10 cellular contexts compared by ENCODE assay signal in genomic region chr22:42644422-42645340, GRCh38. TPM values are rescaled to one million over a fixed set of nuclear protein-coding genes. Genes with fewer than 3 reads are reported as not detected.
DNase-seq lines count a peak whose midpoint lies in the region; ATAC-seq and TF ChIP-seq lines count a peak whose summit lies in the region.
"Had no signal": no experiment of that assay in that cellular context is flagged by ENCODE, and none has a peak within 500 bp of the region (broad histone marks: within the 10 kb centered on the region; RNA-seq: fewer than 3 reads in every experiment).

No MANE protein-coding gene starts in this region.

- peak in 1 of 2 donors; percentile 16 for TF ChIP-seq RAD21 in liver (IDR thresholded peaks at IDR 0.05)

- POLR2A ChIA-PET in HEK293 (lab: Yijun Ruan, JAX) = interaction anchor here (0.6 to 0.9 kb wide), 2 partner anchors 15 to 159 kb away, joined by 3 to 4 read pairs; no protein-coding TSS in a partner anchor

- ATAC-seq in GM18861 (IDR thresholded peaks at IDR 0.05; ENCODE audit: unreplicated experiment) = no peak

- H3K36me3 ChIP-seq in HEK293 (ENCODE audit: control insufficient read depth in 2 of 2, insufficient read depth in 1 of 2, low read length in 2 of 2) (no peaks in the 10 kb centered on the region; a peak in 1 of 3 replicates), breast epithelium (no peaks in the 10 kb centered on the region), liver (ENCODE audit: control insufficient read depth in 4 of 4, insufficient read depth in 3 of 4, low read depth in 1 of 4, low read length in 3 of 4) (no peaks in the 10 kb centered on the region)

- H3K4me3 ChIP-seq in HEK293 (ENCODE audit: low read depth, low read length) (no peak overlapping the region), breast epithelium (peak overlapping the region; percentile 28 to 63 (median 30)), liver (ENCODE audit: low read depth in 1 of 3, low read length in 3 of 3) (no peak overlapping the region)

- no TSS peak for BruUV-seq in Calu3 (replicated peaks; lab: Mats Ljungman, UMichigan)

- TF ChIP-seq CTCF in HEK293 (tag by site-specific recombination; IDR thresholded peaks at IDR 0.05) (no peak), breast epithelium (IDR thresholded peaks at IDR 0.05) (no peak), liver (IDR thresholded peaks at IDR 0.05; ENCODE audit: low read depth, low read length, missing input control) (no peak), Calu3 (IDR thresholded peaks at IDR 0.05; ENCODE audit: unreplicated experiment) (no peak)

- peaks cover 30% of the 10 kb centered on the region for H3K4me1 Mint-ChIP-seq in Calu3 (ENCODE audit: low read depth, unreplicated experiment)

- H3K9ac ChIP-seq in liver (ENCODE audit: low read depth in 1 of 2, low read length in 2 of 2) = no peak overlapping the region

- no peaks in the 10 kb centered on the region for H3K27me3 Mint-ChIP-seq in Calu3 (ENCODE audit: unreplicated experiment)
- H3K27me3 Mint-ChIP-seq: activated CD4-positive, alpha-beta T cell treated with anti-CD3 and anti-CD28 coated beads, Interleukin-2, amount 10 ng/mL, durations not matched to agents 7 days and 5 days had no signal

- WGBS in liver = 39% methylated on average over 22 of the region's 22 CpGs

- H3K27me3 ChIP-seq in breast epithelium (no peaks in the 10 kb centered on the region), liver (ENCODE audit: control insufficient read depth in 4 of 4, insufficient read depth in 4 of 4, low read length in 3 of 4) (no peaks in the 10 kb centered on the region)

- peaks cover 40% of the 10 kb centered on the region for H3K36me3 Mint-ChIP-seq in Calu3 (ENCODE audit: insufficient read depth, unreplicated experiment)

- TF ChIP-seq POLR2A in breast epithelium (IDR thresholded peaks at IDR 0.05) = no peak

- H3K9me3 ChIP-seq in HEK293 (ENCODE audit: control insufficient read depth, insufficient read depth, low read depth, low read length) (no peaks in the 10 kb centered on the region), breast epithelium (no peaks in the 10 kb centered on the region), liver (ENCODE audit: control insufficient read depth in 4 of 4, low read length in 3 of 4) (no peaks in the 10 kb centered on the region)

- H3K27ac Mint-ChIP-seq in Calu3 (ENCODE audit: unreplicated experiment) = no peak overlapping the region
- H3K27ac Mint-ChIP-seq: activated CD4-positive, alpha-beta T cell treated with anti-CD3 and anti-CD28 coated beads, Interleukin-2, amount 10 ng/mL, durations not matched to agents 7 days and 5 days had no signal

- peak in 1 of 2 donors; percentile 42 for DNase-seq in breast epithelium (ENCODE audit: low spot score in 2 of 2)
- DNase-seq in NCI-H345 treated with DMSO at 0.1 percent for 48 hours (lab: John Stamatoyannopoulos, UW; ENCODE audit: unreplicated experiment) = no peak
- DNase-seq in Calu3 = no peak
- DNase-seq in NCI-H2196 treated with DMSO at 0.1 percent for 48 hours (lab: John Stamatoyannopoulos, UW; ENCODE audit: unreplicated experiment) = no peak
- DNase-seq: activated CD4-positive, alpha-beta T cell treated with anti-CD3 and anti-CD28 coated beads, Interleukin-2, amount 10 ng/mL, durations not matched to agents 7 days and 5 days; stimulated activated naive CD4-positive, alpha-beta T cell treated with Interleukin-2 at 50 U/mL for 16 hours had no signal

- H3K4me1 ChIP-seq in HEK293 (ENCODE audit: control insufficient read depth, insufficient read depth, low read length) = peaks cover 22% of the 10 kb centered on the region
- peaks cover 29 to 38% of the 10 kb centered on the region in 2 donors for H3K4me1 ChIP-seq in breast epithelium
- H3K4me1 ChIP-seq in liver (ENCODE audit: control insufficient read depth in 4 of 4, insufficient read depth in 4 of 4, low read length in 3 of 4) = peaks cover 45 to 72% (median 62%) of the 10 kb centered on the region in 4 donors

- no peaks in the 10 kb centered on the region for H3K9me3 Mint-ChIP-seq in Calu3 (ENCODE audit: low read depth, unreplicated experiment)
- H3K9me3 Mint-ChIP-seq: activated CD4-positive, alpha-beta T cell treated with anti-CD3 and anti-CD28 coated beads, Interleukin-2, amount 10 ng/mL, durations not matched to agents 7 days and 5 days had no signal

- H3K27ac ChIP-seq in HEK293 (ENCODE audit: extremely low read depth, low read depth, low read length) (peak overlapping the region; percentile 44; the same call in 1 of the 2 replicates), breast epithelium (peak overlapping the region; percentile 88 to 91), liver (ENCODE audit: low read depth in 1 of 2, low read length in 2 of 2) (peak overlapping the region; percentile 67 to 73), temporal lobe (ENCODE audit: low read depth, low read length) (peak overlapping the region; percentile 65)

- intact Hi-C loops in breast epithelium (cut with DNase I; ENCODE audit: low total_unique reads) = loop anchor here (5.0 kb wide), 1 partner anchor 213 kb away; the partner anchor contains the start of gene ARFGAP3
- intact Hi-C loops in Calu3 (cut with micrococcal nuclease; ENCODE audit: unreplicated experiment) = no loop called here

- CTCF ChIA-PET in HEK293 (lab: Yijun Ruan, JAX) (interaction anchor here (0.6 to 1.3 kb wide), 2 partner anchors 24 to 132 kb away, joined by 3 to 4 read pairs; no protein-coding TSS in a partner anchor), Calu3 (lab: Charles Lee) (interaction anchor here (0.6 kb wide), 1 partner anchor 500 kb away, joined by 3 read pairs; no protein-coding TSS in a partner anchor)

- no peak overlapping the region for H3K4me3 Mint-ChIP-seq in Calu3 (ENCODE audit: low read depth, unreplicated experiment)
- H3K4me3 Mint-ChIP-seq: activated CD4-positive, alpha-beta T cell treated with anti-CD3 and anti-CD28 coated beads, Interleukin-2, amount 10 ng/mL, durations not matched to agents 7 days and 5 days had no signal

TF ChIP-seq in HEK293, 187 proteins besides CTCF, POLR2A, EP300 and RAD21 (continues in another document):
- TF ChIP-seq ZNF223 (tag by site-specific recombination; IDR thresholded peaks at IDR 0.05) (no peak), HOXC10 (CRISPR knock-in tag; IDR thresholded peaks at IDR 0.05) (no peak), ZNF830 (tag by site-specific recombination; IDR thresholded peaks at IDR 0.05; ENCODE audit: low read depth) (no peak), ZNF549 (tag by site-specific recombination; IDR thresholded peaks at IDR 0.05) (no peak), ZNF426 (tag by site-specific recombination; IDR thresholded peaks at IDR 0.05) (no peak), ZNF239 (tag by site-specific recombination; IDR thresholded peaks at IDR 0.05) (no peak), ZNF394 (tag by site-specific recombination; IDR thresholded peaks at IDR 0.05; ENCODE audit: borderline replicate concordance) (no peak), ZNF146 (tag by site-specific recombination; IDR thresholded peaks at IDR 0.05) (no peak), GLI2 (tag by site-specific recombination; IDR thresholded peaks at IDR 0.05; ENCODE audit: borderline replicate concordance, low read depth) (no peak), ZNF23 (tag by site-specific recombination; IDR thresholded peaks at IDR 0.05; ENCODE audit: borderline replicate concordance) (no peak)

TF ChIP-seq in liver, 16 proteins besides CTCF, POLR2A, EP300 and RAD21 (continues in another document):
- TF ChIP-seq ATF3 (IDR thresholded peaks at IDR 0.05) (no peak), TAF1 (conservative IDR thresholded peaks at IDR 0.05) (no peak), ZBTB33 (IDR thresholded peaks at IDR 0.05) (no peak), EGR1 (IDR thresholded peaks at IDR 0.05; ENCODE audit: low read depth in 2 of 2) (no peak), NR2F2 (IDR thresholded peaks at IDR 0.05) (peak; percentile 71), JUND (IDR thresholded peaks at IDR 0.05) (no peak), FOXA1 (IDR thresholded peaks at IDR 0.05) (no peak), GABPA (IDR thresholded peaks at IDR 0.05 in 1 of 2, conservative IDR thresholded peaks at IDR 0.05 in 1 of 2) (no peak), HNF4A (conservative IDR thresholded peaks at IDR 0.05) (no peak), HNF4G (IDR thresholded peaks at IDR 0.05) (no peak), FOXA2 (IDR thresholded peaks at IDR 0.05) (no peak), RXRA (IDR thresholded peaks at IDR 0.05) (peak in 1 of 2 donors; percentile 26), YY1 (IDR thresholded peaks at IDR 0.05) (no peak), SP1 (IDR thresholded peaks at IDR 0.05) (peak; percentile 21), MAX (IDR thresholded peaks at IDR 0.05) (no peak)

RNA-seq across cellular contexts. Expression of gene ATP5MGL, which starts 4.3 kb away (rescaled TPM):
- total RNA-seq in breast epithelium = under 1 TPM in 1 of 3 donors, not detected in 2; 0.73 TPM
- total RNA-seq in liver = under 1 TPM in 1 of 2 donors, not detected in 1; 0.84 TPM
- 1 to 10 TPM in 1 of 2 donors, not detected in 1; 1.1 TPM for polyA plus RNA-seq in liver
- total RNA-seq in temporal lobe = 0.49 TPM
- 0.66 and 1.1 TPM in 2 replicates for total RNA-seq in Calu3 (2022)

RNA-seq across cellular contexts. Expression of gene CYB5R3, which starts 4.5 kb away (rescaled TPM):
- total RNA-seq in breast epithelium = 100 to 1,000 TPM in 1 of 3 donors, 10 to 100 TPM in 2; 56.5 to 248 (median 87.5) TPM
- total RNA-seq in liver = 10 to 100 TPM; 49.4 to 71.1 TPM
- 100 to 1,000 TPM; 197 to 210 TPM for polyA plus RNA-seq in liver
- total RNA-seq in temporal lobe = 15.5 TPM
- total RNA-seq in Calu3 (2022) = 101 and 102 TPM in 2 replicates

RNA-seq across cellular contexts. Expression of gene POLDIP3, which starts 30.0 kb away (rescaled TPM):
- total RNA-seq in breast epithelium (10 to 100 TPM; 33.1 to 52.8 (median 38.3) TPM), liver (10 to 100 TPM; 18.1 to 22.5 TPM), temporal lobe (28.5 TPM), Calu3 (2022) (59.4 and 60.1 TPM in 2 replicates)
- 10 to 100 TPM; 14.6 to 18.0 TPM for polyA plus RNA-seq in liver

Comparison
In these comparisons a context has a peak if more than half of its experiments do, and no peak if none do; other contexts are left out.
1. H3K4me3 ChIP-seq: peak in breast epithelium (3 of 3); none in HEK293 (single experiment) and liver (0 of 3).
2. Peak in every context shown above with its lines, with median percentiles within 50 percentile points of each other: H3K27ac ChIP-seq.